1 cellular context compared by ENCODE assay signal in the genomic region with DNA sequence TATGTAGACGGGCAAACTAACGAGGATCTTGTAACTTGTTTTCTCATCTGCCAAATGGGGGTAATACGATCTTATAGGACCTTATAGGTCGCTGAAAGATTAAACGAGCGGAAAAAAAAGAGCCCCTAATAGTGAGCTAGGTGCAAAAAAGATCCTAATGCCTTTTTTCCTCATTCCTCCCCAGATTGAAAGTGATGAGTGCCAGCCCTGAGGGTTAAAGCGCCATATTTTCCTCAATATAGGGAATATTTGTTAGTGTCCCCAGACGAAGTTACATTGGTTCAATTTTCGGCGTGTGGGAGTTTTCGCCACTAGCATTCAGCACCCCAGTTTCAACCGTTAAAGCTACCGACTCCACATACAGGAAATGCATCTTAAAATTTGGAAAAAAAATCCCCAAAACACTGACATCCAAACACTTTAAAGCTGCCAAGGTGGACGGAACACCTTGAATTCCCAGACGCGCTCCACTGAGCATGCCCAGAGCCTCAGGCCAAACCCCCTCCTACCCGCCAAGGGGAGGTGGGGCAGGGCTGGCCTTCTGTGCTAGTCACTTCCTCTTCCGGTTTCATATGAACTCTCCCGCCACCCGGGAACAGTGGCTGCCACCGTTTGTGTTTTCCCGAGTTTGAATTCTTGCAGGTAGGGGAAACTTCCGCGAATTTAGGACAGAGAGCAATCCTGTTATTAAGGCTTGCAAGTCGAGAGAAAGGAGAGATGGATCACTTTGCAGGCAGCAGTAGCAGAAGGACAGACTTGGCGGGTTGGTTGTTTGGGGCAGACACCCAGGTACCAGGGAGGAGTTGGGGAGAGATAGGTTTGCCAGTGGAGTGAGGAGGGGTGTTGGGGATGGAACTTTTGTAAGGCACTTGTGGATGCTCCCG.
A peak's percentile ranks its signal among the peaks of the same experiment; 100 is the strongest.
TF ChIP-seq lines count a peak whose summit lies in the region.

A gene with protein sequence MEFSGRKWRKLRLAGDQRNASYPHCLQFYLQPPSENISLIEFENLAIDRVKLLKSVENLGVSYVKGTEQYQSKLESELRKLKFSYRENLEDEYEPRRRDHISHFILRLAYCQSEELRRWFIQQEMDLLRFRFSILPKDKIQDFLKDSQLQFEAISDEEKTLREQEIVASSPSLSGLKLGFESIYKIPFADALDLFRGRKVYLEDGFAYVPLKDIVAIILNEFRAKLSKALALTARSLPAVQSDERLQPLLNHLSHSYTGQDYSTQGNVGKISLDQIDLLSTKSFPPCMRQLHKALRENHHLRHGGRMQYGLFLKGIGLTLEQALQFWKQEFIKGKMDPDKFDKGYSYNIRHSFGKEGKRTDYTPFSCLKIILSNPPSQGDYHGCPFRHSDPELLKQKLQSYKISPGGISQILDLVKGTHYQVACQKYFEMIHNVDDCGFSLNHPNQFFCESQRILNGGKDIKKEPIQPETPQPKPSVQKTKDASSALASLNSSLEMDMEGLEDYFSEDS (plus strand): TSS at position 571 of the 884 bp plus-strand sequence. CDS start 816 bp downstream, outside the sequence.

TF ChIP-seq in K562, 482 proteins besides CTCF, POLR2A, EP300 and RAD21 (continued from another document and continues in another):
- TF ChIP-seq, protein P1, sequence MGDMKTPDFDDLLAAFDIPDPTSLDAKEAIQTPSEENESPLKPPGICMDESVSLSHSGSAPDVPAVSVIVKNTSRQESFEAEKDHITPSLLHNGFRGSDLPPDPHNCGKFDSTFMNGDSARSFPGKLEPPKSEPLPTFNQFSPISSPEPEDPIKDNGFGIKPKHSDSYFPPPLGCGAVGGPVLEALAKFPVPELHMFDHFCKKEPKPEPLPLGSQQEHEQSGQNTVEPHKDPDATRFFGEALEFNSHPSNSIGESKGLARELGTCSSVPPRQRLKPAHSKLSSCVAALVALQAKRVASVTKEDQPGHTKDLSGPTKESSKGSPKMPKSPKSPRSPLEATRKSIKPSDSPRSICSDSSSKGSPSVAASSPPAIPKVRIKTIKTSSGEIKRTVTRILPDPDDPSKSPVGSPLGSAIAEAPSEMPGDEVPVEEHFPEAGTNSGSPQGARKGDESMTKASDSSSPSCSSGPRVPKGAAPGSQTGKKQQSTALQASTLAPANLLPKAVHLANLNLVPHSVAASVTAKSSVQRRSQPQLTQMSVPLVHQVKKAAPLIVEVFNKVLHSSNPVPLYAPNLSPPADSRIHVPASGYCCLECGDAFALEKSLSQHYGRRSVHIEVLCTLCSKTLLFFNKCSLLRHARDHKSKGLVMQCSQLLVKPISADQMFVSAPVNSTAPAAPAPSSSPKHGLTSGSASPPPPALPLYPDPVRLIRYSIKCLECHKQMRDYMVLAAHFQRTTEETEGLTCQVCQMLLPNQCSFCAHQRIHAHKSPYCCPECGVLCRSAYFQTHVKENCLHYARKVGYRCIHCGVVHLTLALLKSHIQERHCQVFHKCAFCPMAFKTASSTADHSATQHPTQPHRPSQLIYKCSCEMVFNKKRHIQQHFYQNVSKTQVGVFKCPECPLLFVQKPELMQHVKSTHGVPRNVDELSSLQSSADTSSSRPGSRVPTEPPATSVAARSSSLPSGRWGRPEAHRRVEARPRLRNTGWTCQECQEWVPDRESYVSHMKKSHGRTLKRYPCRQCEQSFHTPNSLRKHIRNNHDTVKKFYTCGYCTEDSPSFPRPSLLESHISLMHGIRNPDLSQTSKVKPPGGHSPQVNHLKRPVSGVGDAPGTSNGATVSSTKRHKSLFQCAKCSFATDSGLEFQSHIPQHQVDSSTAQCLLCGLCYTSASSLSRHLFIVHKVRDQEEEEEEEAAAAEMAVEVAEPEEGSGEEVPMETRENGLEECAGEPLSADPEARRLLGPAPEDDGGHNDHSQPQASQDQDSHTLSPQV (IDR thresholded peaks at IDR 0.05), result 0 out of 2 replicates have a peak, but pooled peaks have one; percentile 2
- TF ChIP-seq SMAD1 (IDR thresholded peaks at IDR 0.05; ENCODE audit: low read depth, low read length, partially characterized antibody) (peak; percentile 30), ZNF217 (CRISPR knock-in tag; IDR thresholded peaks at IDR 0.05) (no peak), ZBTB34 (CRISPR knock-in tag; IDR thresholded peaks at IDR 0.05) (no peak), ZNF140 (CRISPR knock-in tag; IDR thresholded peaks at IDR 0.05) (no peak), BRD4 (IDR thresholded peaks at IDR 0.05) (no peak), SIN3B (IDR thresholded peaks at IDR 0.05; ENCODE audit: low read depth) (peak; percentile 67), CGGBP1 (CRISPR knock-in tag; IDR thresholded peaks at IDR 0.05) (no peak), U2AF1 (optimal IDR thresholded peaks at IDR 0.05; ENCODE audit: low read depth, low read length) (no peak), FUS (optimal IDR thresholded peaks at IDR 0.05; ENCODE audit: low read depth, low read length) (no peak), JUND (IDR thresholded peaks at IDR 0.05; ENCODE audit: borderline replicate concordance, low read depth, low read length) (peak; percentile 49; the same call in 1 of the 2 replicates), JUND (tag; IDR thresholded peaks at IDR 0.05; ENCODE audit: borderline replicate concordance, low read depth, low read length) (peak; percentile 15; the same call in 1 of the 3 replicates), TAF9B (IDR thresholded peaks at IDR 0.05; ENCODE audit: partially characterized antibody) (peak; percentile 84), IFI16 (CRISPR knock-in tag; IDR thresholded peaks at IDR 0.05) (no peak), MBD2 (IDR thresholded peaks at IDR 0.05; ENCODE audit: borderline replicate concordance, low read depth) (peak; percentile 42; the same call in 1 of the 2 replicates), ZNF408 (CRISPR knock-in tag; IDR thresholded peaks at IDR 0.05; ENCODE audit: low read depth) (no peak), AFF4 (CRISPR knock-in tag; IDR thresholded peaks at IDR 0.05) (no peak), CBX5 (IDR thresholded peaks at IDR 0.05; ENCODE audit: borderline replicate concordance, low read depth) (no peak), EP400 (IDR thresholded peaks at IDR 0.05) (peak; percentile 72), CHCHD3 (CRISPR knock-in tag; IDR thresholded peaks at IDR 0.05) (no peak), ZNF57 (CRISPR knock-in tag; IDR thresholded peaks at IDR 0.05) (no peak), DIDO1 (tag; IDR thresholded peaks at IDR 0.05; ENCODE audit: low read depth) (peak; percentile 76), YY1 (IDR thresholded peaks at IDR 0.05; ENCODE audit: borderline replicate concordance in 1 of 3, control insufficient read depth in 1 of 3, extremely low read depth in 1 of 3, insufficient read depth in 3 of 3, insufficient read length in 1 of 3, insufficient replicate concordance in 2 of 3, low read depth in 1 of 3, low read length in 2 of 3) (peak in 1 of 3 experiments; percentile 8), ZNF699 (CRISPR knock-in tag; IDR thresholded peaks at IDR 0.05; ENCODE audit: insufficient replicate concordance) (no peak), ZNF277 (CRISPR knock-in tag; IDR thresholded peaks at IDR 0.05; ENCODE audit: borderline replicate concordance) (no peak), RBM17 (IDR thresholded peaks at IDR 0.05; ENCODE audit: borderline replicate concordance, low read depth, low read length) (no peak), SPI1 (IDR thresholded peaks at IDR 0.05; ENCODE audit: borderline replicate concordance, low read depth, low read length) (peak; percentile 94)
- TF ChIP-seq, protein P2, sequence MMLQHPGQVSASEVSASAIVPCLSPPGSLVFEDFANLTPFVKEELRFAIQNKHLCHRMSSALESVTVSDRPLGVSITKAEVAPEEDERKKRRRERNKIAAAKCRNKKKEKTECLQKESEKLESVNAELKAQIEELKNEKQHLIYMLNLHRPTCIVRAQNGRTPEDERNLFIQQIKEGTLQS (IDR thresholded peaks at IDR 0.05), result no peak
- TF ChIP-seq, protein P2 (CRISPR knock-in tag; conservative IDR thresholded peaks at IDR 0.05), result no peak
- TF ChIP-seq, protein P3, sequence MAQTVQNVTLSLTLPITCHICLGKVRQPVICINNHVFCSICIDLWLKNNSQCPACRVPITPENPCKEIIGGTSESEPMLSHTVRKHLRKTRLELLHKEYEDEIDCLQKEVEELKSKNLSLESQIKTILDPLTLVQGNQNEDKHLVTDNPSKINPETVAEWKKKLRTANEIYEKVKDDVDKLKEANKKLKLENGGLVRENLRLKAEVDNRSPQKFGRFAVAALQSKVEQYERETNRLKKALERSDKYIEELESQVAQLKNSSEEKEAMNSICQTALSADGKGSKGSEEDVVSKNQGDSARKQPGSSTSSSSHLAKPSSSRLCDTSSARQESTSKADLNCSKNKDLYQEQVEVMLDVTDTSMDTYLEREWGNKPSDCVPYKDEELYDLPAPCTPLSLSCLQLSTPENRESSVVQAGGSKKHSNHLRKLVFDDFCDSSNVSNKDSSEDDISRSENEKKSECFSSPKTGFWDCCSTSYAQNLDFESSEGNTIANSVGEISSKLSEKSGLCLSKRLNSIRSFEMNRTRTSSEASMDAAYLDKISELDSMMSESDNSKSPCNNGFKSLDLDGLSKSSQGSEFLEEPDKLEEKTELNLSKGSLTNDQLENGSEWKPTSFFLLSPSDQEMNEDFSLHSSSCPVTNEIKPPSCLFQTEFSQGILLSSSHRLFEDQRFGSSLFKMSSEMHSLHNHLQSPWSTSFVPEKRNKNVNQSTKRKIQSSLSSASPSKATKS (CRISPR knock-in tag; IDR thresholded peaks at IDR 0.05), result no peak
